ENCODE assay signal across 2 cellular contexts in the genomic region with DNA sequence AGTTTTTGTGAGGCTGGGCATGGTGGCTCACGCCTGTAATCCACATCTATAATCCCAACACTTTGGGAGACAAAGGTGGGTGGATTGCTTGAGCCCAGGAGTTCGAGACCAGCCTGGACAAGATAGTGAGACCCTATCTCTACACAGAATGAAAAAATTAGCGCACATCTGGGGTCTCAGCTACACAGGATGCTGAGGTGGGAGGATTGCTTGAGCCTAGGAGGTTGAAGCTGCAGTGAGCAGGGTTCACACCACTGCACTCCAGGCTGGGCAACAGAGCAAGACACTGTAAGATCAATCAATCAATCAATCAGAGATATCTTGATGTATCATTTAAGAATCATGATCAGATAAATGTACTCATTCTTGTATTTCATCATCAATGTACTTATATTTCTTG.
TF ChIP-seq lines count a peak whose summit lies in the region.

No MANE protein-coding gene starts in this region.

TF ChIP-seq in HEK293, 187 proteins besides CTCF, POLR2A, EP300 and RAD21:
- no peak for TF ChIP-seq ZNF248 (tag by site-specific recombination; IDR thresholded peaks at IDR 0.05)
- TF ChIP-seq ZNF121 (tag by site-specific recombination; IDR thresholded peaks at IDR 0.05) = peak; percentile 83
- no peak for TF ChIP-seq ZNF2 (tag by site-specific recombination; IDR thresholded peaks at IDR 0.05)
- TF ChIP-seq ZNF555 (tag by site-specific recombination; conservative IDR thresholded peaks at IDR 0.05) = no peak
- TF ChIP-seq ZNF510 (tag by site-specific recombination; IDR thresholded peaks at IDR 0.05; ENCODE audit: insufficient replicate concordance) = no peak
- TF ChIP-seq ZNF785 (tag by site-specific recombination; IDR thresholded peaks at IDR 0.05) = no peak

TF ChIP-seq in H1, 55 proteins besides CTCF, POLR2A, EP300 and RAD21:
- TF ChIP-seq, protein P1, sequence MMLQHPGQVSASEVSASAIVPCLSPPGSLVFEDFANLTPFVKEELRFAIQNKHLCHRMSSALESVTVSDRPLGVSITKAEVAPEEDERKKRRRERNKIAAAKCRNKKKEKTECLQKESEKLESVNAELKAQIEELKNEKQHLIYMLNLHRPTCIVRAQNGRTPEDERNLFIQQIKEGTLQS (IDR thresholded peaks at IDR 0.05; ENCODE audit: insufficient read depth, low read depth, low read length) = no peak
- TF ChIP-seq, protein P2, sequence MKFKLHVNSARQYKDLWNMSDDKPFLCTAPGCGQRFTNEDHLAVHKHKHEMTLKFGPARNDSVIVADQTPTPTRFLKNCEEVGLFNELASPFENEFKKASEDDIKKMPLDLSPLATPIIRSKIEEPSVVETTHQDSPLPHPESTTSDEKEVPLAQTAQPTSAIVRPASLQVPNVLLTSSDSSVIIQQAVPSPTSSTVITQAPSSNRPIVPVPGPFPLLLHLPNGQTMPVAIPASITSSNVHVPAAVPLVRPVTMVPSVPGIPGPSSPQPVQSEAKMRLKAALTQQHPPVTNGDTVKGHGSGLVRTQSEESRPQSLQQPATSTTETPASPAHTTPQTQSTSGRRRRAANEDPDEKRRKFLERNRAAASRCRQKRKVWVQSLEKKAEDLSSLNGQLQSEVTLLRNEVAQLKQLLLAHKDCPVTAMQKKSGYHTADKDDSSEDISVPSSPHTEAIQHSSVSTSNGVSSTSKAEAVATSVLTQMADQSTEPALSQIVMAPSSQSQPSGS (IDR thresholded peaks at IDR 0.05; ENCODE audit: low read length) = no peak
- TF ChIP-seq GTF2F1 (IDR thresholded peaks at IDR 0.05; ENCODE audit: borderline replicate concordance, low read depth, low read length) (no peak), HDAC6 (IDR thresholded peaks at IDR 0.05; ENCODE audit: low read depth, low read length) (no peak), POLR2AphosphoS5 (IDR thresholded peaks at IDR 0.05; ENCODE audit: low read depth, low read length) (no peak), JUND (IDR thresholded peaks at IDR 0.05; ENCODE audit: low read length) (no peak), YY1 (IDR thresholded peaks at IDR 0.05; ENCODE audit: low read depth, low read length) (no peak), SAP30 (IDR thresholded peaks at IDR 0.05; ENCODE audit: insufficient read depth, insufficient replicate concordance, low read length) (no peak), E2F6 (IDR thresholded peaks at IDR 0.05) (no peak), RBBP5 (IDR thresholded peaks at IDR 0.05; ENCODE audit: borderline replicate concordance, low read depth, low read length) (no peak), JUN (IDR thresholded peaks at IDR 0.05; ENCODE audit: low read depth, low read length) (no peak), TBP (IDR thresholded peaks at IDR 0.05; ENCODE audit: low read depth, low read length) (no peak), SP4 (IDR thresholded peaks at IDR 0.05; ENCODE audit: low read length) (no peak), CREB1 (IDR thresholded peaks at IDR 0.05) (no peak), CHD1 (IDR thresholded peaks at IDR 0.05; ENCODE audit: low read depth, low read length) (no peak), CEBPB (IDR thresholded peaks at IDR 0.05; ENCODE audit: low read depth, low read length) (no peak), PHF8 (conservative IDR thresholded peaks at IDR 0.05; ENCODE audit: low read depth, low read length) (no peak), NRF1 (IDR thresholded peaks at IDR 0.05; ENCODE audit: low read depth, low read length) (no peak), TAF1 (IDR thresholded peaks at IDR 0.05; ENCODE audit: low read depth, low read length) (no peak), EZH2 (IDR thresholded peaks at IDR 0.05; ENCODE audit: low read depth, low read length, severe bottlenecking) (no peak)
